ENCODE assay signal across 24 cellular contexts in genomic region chr3:55779543-55779942, GRCh38.
"Had no signal": no experiment of that assay in that cellular context is flagged by ENCODE, and none has a peak within 500 bp of the region (broad histone marks: within the 10 kb centered on the region; RNA-seq: fewer than 3 reads in every experiment).

No MANE protein-coding gene starts in this region.

- H3K4me3 ChIP-seq: colonic mucosa, coronary artery, dorsolateral prefrontal cortex, esophagus muscularis mucosa, esophagus squamous epithelium, gastrocnemius medialis, gastroesophageal sphincter, heart left ventricle, heart right ventricle, hepatocyte had no signal

- H3K36me3 ChIP-seq: colonic mucosa, esophagus muscularis mucosa, esophagus squamous epithelium, gastrocnemius medialis, gastroesophageal sphincter, heart left ventricle, heart right ventricle had no signal

- H3K4me1 ChIP-seq: colonic mucosa, esophagus muscularis mucosa, esophagus squamous epithelium, foreskin keratinocyte, gastrocnemius medialis, gastroesophageal sphincter, heart left ventricle, heart right ventricle had no signal

- H3K9me3 ChIP-seq: colonic mucosa, esophagus muscularis mucosa, esophagus squamous epithelium, gastrocnemius medialis, gastroesophageal sphincter, heart left ventricle, heart right ventricle had no signal

- DNase-seq: colonic mucosa; cortex of kidney; dermis blood vessel endothelial cell; dorsolateral prefrontal cortex; effector CD4-positive, alpha-beta T cell; effector CD8-positive, alpha-beta T cell; effector memory CD4-positive, alpha-beta T cell; effector memory CD8-positive, alpha-beta T cell; endodermal cell; erythroblast; esophagus squamous epithelium; foreskin fibroblast; foreskin keratinocyte; foreskin melanocyte; gastrocnemius medialis; glutamatergic neuron; head of caudate nucleus; heart left ventricle; heart right ventricle had no signal

- H3K27ac ChIP-seq: colonic mucosa, coronary artery, dorsolateral prefrontal cortex, epithelial cell of prostate, esophagus muscularis mucosa, esophagus squamous epithelium, foreskin keratinocyte, gastrocnemius medialis, gastroesophageal sphincter, heart left ventricle, heart right ventricle, hepatocyte had no signal
